34 cellular contexts compared by ENCODE assay signal in the genomic region with DNA sequence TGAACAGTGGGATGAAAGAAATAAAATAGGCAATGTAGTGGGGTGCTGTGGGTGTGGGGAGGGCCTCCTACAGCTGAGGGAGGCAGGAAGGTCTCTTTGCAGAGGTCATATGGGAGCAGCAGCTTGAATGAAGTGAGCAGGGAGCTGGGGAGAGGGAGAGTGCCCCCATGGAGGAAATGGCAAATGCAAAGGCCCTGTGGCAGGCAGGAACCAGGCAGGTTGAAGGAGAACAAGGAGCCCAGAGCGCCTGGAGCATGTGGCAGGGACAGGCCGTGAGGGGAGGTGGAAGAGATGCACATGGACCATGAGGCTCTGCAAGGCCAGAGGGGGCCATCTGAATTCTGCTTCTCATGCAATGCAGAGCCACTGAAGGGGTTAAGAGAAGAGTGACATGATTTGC.
"Had no signal": no experiment of that assay in that cellular context is flagged by ENCODE, and none has a peak within 500 bp of the region (broad histone marks: within the 10 kb centered on the region; RNA-seq: fewer than 3 reads in every experiment).

No MANE protein-coding gene starts in this region.

- H3K4me1 ChIP-seq: adrenal gland, ascending aorta, breast epithelium, colonic mucosa had no signal

- H3K27ac Mint-ChIP-seq: activated CD4-positive, alpha-beta memory T cell treated with anti-CD3 and anti-CD28 coated beads for 36 hours; activated CD4-positive, alpha-beta T cell treated with anti-CD3 and anti-CD28 coated beads for 36 hours; activated CD4-positive, alpha-beta T cell treated with anti-CD3 and anti-CD28 coated beads, Interleukin-2, amount 10 ng/mL, durations not matched to agents 24 days and 14 days; activated CD8-positive, alpha-beta memory T cell treated with anti-CD3 and anti-CD28 coated beads, Interleukin-2, amount 10 ng/mL, durations not matched to agents 7 days and 5 days; activated CD8-positive, alpha-beta T cell treated with anti-CD3 and anti-CD28 coated beads, Interleukin-2, amount 10 ng/mL, durations not matched to agents 7 days and 5 days; activated naive CD4-positive, alpha-beta T cell treated with anti-CD3 and anti-CD28 coated beads for 36 hours; activated naive CD4-positive, alpha-beta T cell treated with anti-CD3 and anti-CD28 coated beads, Interleukin-2, amount 50 U/mL, for 24 hours; activated naive CD8-positive, alpha-beta T cell treated with anti-CD3 and anti-CD28 coated beads for 36 hours; activated naive CD8-positive, alpha-beta T cell treated with anti-CD3 and anti-CD28 coated beads, Interleukin-2, amount 50 U/mL, for 24 hours; activated T-helper 1 cell treated with anti-CD3 and anti-CD28 coated beads, Interleukin-12 subunit alpha, Interleukin-12 subunit beta, Interleukin-2, Interleukin-4 antibody, amounts not matched to agents 30 ng/mL and 10 ng/mL and 1 ng/mL, durations not matched to agents 14 hours and 24 hours and 36 hours; activated T-helper 2 cell treated with anti-CD3 and anti-CD28 coated beads, Interferon-gamma antibody, Interleukin-2, Interleukin-4, amounts not matched to agents 10 μg/mL and 5 μg/mL and 100 μg/mL, durations not matched to agents 14 hours and 24 hours and 36 hours; dendritic cell treated with granulocyte-macrophage colony-stimulating factor and Interleukin-4, amounts not matched to agents 40 ng/mL and 50 ng/mL, for 4 days; endodermal cell had no signal

- DNase-seq: activated CD4-positive, alpha-beta memory T cell treated with anti-CD3 and anti-CD28 coated beads for 36 hours; activated CD4-positive, alpha-beta T cell treated with anti-CD3 and anti-CD28 coated beads for 36 hours; activated CD4-positive, alpha-beta T cell treated with anti-CD3 and anti-CD28 coated beads, Interleukin-2, amount 10 ng/mL, durations not matched to agents 24 days and 14 days; activated CD4-positive, CD25-positive, alpha-beta regulatory T cell; activated CD4-positive, CD25-positive, alpha-beta regulatory T cell treated with anti-CD3 and anti-CD28 coated beads, Interleukin-2, amount 50 U/mL, for 72 hours; activated CD8-positive, alpha-beta memory T cell treated with anti-CD3 and anti-CD28 coated beads, Interleukin-2, amount 10 ng/mL, durations not matched to agents 7 days and 5 days; activated CD8-positive, alpha-beta memory T cell treated with anti-CD3 and anti-CD28 coated beads, Interleukin-2, amount 50 U/mL, for 4 hours; activated CD8-positive, alpha-beta T cell treated with anti-CD3 and anti-CD28 coated beads, Interleukin-2, amount 10 ng/mL, durations not matched to agents 7 days and 5 days; activated effector memory CD4-positive, alpha-beta T cell treated with anti-CD3 and anti-CD28 coated beads, Interleukin-2, amount 50 U/mL, for 16 hours; activated naive CD4-positive, alpha-beta T cell treated with anti-CD3 and anti-CD28 coated beads for 36 hours; activated naive CD8-positive, alpha-beta T cell treated with anti-CD3 and anti-CD28 coated beads for 36 hours; activated naive CD8-positive, alpha-beta T cell treated with anti-CD3 and anti-CD28 coated beads, Interleukin-2, amount 50 U/mL, for 24 hours; activated T-cell treated with anti-CD3 and anti-CD28 coated beads, Interleukin-2, amount 50 U/mL, for 1 hour; activated T-cell treated with anti-CD3 and anti-CD28 coated beads, Interleukin-2, amount 50 U/mL, for 48 hours; adrenal gland; amygdala; central memory CD4-positive, alpha-beta T cell; cerebellar nuclear complex; colonic mucosa; effector memory CD4-positive, alpha-beta T cell; endodermal cell; foreskin fibroblast; T-helper 2 cell had no signal

- FAIRE-seq: frontal cortex had no signal

- H3K4me3 Mint-ChIP-seq: activated CD4-positive, alpha-beta memory T cell treated with anti-CD3 and anti-CD28 coated beads for 36 hours; activated CD4-positive, alpha-beta T cell treated with anti-CD3 and anti-CD28 coated beads for 36 hours; activated CD4-positive, alpha-beta T cell treated with anti-CD3 and anti-CD28 coated beads, Interleukin-2, amount 10 ng/mL, durations not matched to agents 24 days and 14 days; activated CD8-positive, alpha-beta memory T cell treated with anti-CD3 and anti-CD28 coated beads, Interleukin-2, amount 10 ng/mL, durations not matched to agents 7 days and 5 days; activated CD8-positive, alpha-beta T cell treated with anti-CD3 and anti-CD28 coated beads, Interleukin-2, amount 10 ng/mL, durations not matched to agents 7 days and 5 days; activated naive CD4-positive, alpha-beta T cell treated with anti-CD3 and anti-CD28 coated beads for 36 hours; activated naive CD4-positive, alpha-beta T cell treated with anti-CD3 and anti-CD28 coated beads, Interleukin-2, amount 50 U/mL, for 24 hours; activated naive CD8-positive, alpha-beta T cell treated with anti-CD3 and anti-CD28 coated beads for 36 hours; activated naive CD8-positive, alpha-beta T cell treated with anti-CD3 and anti-CD28 coated beads, Interleukin-2, amount 50 U/mL, for 24 hours; activated T-helper 1 cell treated with anti-CD3 and anti-CD28 coated beads, Interleukin-12 subunit alpha, Interleukin-12 subunit beta, Interleukin-2, Interleukin-4 antibody, amounts not matched to agents 30 ng/mL and 10 ng/mL and 1 ng/mL, durations not matched to agents 14 hours and 24 hours and 36 hours; brain; dendritic cell treated with granulocyte-macrophage colony-stimulating factor and Interleukin-4, amounts not matched to agents 40 ng/mL and 50 ng/mL, for 4 days; endodermal cell had no signal

- H3K27ac ChIP-seq: adrenal gland, ascending aorta, breast epithelium, cardiac muscle cell, colonic mucosa, dorsolateral prefrontal cortex had no signal

- H3K9me3 Mint-ChIP-seq: activated CD4-positive, alpha-beta memory T cell treated with anti-CD3 and anti-CD28 coated beads for 36 hours; activated CD4-positive, alpha-beta T cell treated with anti-CD3 and anti-CD28 coated beads, Interleukin-2, amount 10 ng/mL, durations not matched to agents 24 days and 14 days; activated naive CD4-positive, alpha-beta T cell treated with anti-CD3 and anti-CD28 coated beads for 36 hours; activated naive CD8-positive, alpha-beta T cell treated with anti-CD3 and anti-CD28 coated beads for 36 hours; activated naive CD8-positive, alpha-beta T cell treated with anti-CD3 and anti-CD28 coated beads, Interleukin-2, amount 50 U/mL, for 24 hours; activated T-helper 1 cell treated with anti-CD3 and anti-CD28 coated beads, Interleukin-12 subunit alpha, Interleukin-12 subunit beta, Interleukin-2, Interleukin-4 antibody, amounts not matched to agents 30 ng/mL and 10 ng/mL and 1 ng/mL, durations not matched to agents 14 hours and 24 hours and 36 hours; activated T-helper 2 cell treated with anti-CD3 and anti-CD28 coated beads, Interferon-gamma antibody, Interleukin-2, Interleukin-4, amounts not matched to agents 10 μg/mL and 5 μg/mL and 100 μg/mL, durations not matched to agents 14 hours and 24 hours and 36 hours; dendritic cell treated with granulocyte-macrophage colony-stimulating factor and Interleukin-4, amounts not matched to agents 40 ng/mL and 50 ng/mL, for 4 days had no signal

- H3K9me3 ChIP-seq: adrenal gland, ascending aorta, breast epithelium, colonic mucosa had no signal

- H3K27me3 Mint-ChIP-seq: activated CD4-positive, alpha-beta T cell treated with anti-CD3 and anti-CD28 coated beads for 36 hours; activated CD4-positive, alpha-beta T cell treated with anti-CD3 and anti-CD28 coated beads, Interleukin-2, amount 10 ng/mL, durations not matched to agents 24 days and 14 days; activated naive CD4-positive, alpha-beta T cell treated with anti-CD3 and anti-CD28 coated beads, Interleukin-2, amount 50 U/mL, for 24 hours; activated naive CD8-positive, alpha-beta T cell treated with anti-CD3 and anti-CD28 coated beads for 36 hours; dendritic cell treated with granulocyte-macrophage colony-stimulating factor and Interleukin-4, amounts not matched to agents 40 ng/mL and 50 ng/mL, for 4 days had no signal

- H3K27me3 ChIP-seq: adrenal gland, ascending aorta, breast epithelium, cardiac muscle cell, colonic mucosa, dorsolateral prefrontal cortex had no signal

- H3K4me1 Mint-ChIP-seq: activated CD4-positive, alpha-beta T cell treated with anti-CD3 and anti-CD28 coated beads for 36 hours; activated CD4-positive, alpha-beta T cell treated with anti-CD3 and anti-CD28 coated beads, Interleukin-2, amount 10 ng/mL, durations not matched to agents 24 days and 14 days; activated CD8-positive, alpha-beta memory T cell treated with anti-CD3 and anti-CD28 coated beads, Interleukin-2, amount 10 ng/mL, durations not matched to agents 7 days and 5 days; activated naive CD4-positive, alpha-beta T cell treated with anti-CD3 and anti-CD28 coated beads, Interleukin-2, amount 50 U/mL, for 24 hours; activated naive CD8-positive, alpha-beta T cell treated with anti-CD3 and anti-CD28 coated beads for 36 hours; activated naive CD8-positive, alpha-beta T cell treated with anti-CD3 and anti-CD28 coated beads, Interleukin-2, amount 50 U/mL, for 24 hours; endodermal cell had no signal

- H3K36me3 ChIP-seq: adrenal gland, ascending aorta, breast epithelium, cardiac muscle cell, colonic mucosa had no signal

- H3K36me3 Mint-ChIP-seq: activated CD4-positive, alpha-beta memory T cell treated with anti-CD3 and anti-CD28 coated beads for 36 hours; activated CD8-positive, alpha-beta memory T cell treated with anti-CD3 and anti-CD28 coated beads, Interleukin-2, amount 10 ng/mL, durations not matched to agents 7 days and 5 days; activated naive CD4-positive, alpha-beta T cell treated with anti-CD3 and anti-CD28 coated beads, Interleukin-2, amount 50 U/mL, for 24 hours; activated naive CD8-positive, alpha-beta T cell treated with anti-CD3 and anti-CD28 coated beads for 36 hours; brain had no signal

- ATAC-seq: activated CD4-positive, alpha-beta T cell treated with anti-CD3 and anti-CD28 coated beads for 36 hours; activated CD8-positive, alpha-beta memory T cell treated with anti-CD3 and anti-CD28 coated beads, Interleukin-2, amount 10 ng/mL, durations not matched to agents 7 days and 5 days; activated CD8-positive, alpha-beta T cell treated with anti-CD3 and anti-CD28 coated beads, Interleukin-2, amount 10 ng/mL, durations not matched to agents 7 days and 5 days; activated naive CD8-positive, alpha-beta T cell treated with anti-CD3 and anti-CD28 coated beads, Interleukin-2, amount 50 U/mL, for 24 hours; esophagus mucosa had no signal

- H3K4me3 ChIP-seq: adrenal gland, ascending aorta, breast epithelium, cardiac muscle cell, colonic mucosa, dorsolateral prefrontal cortex had no signal
